15 cellular contexts compared by ENCODE assay signal in genomic region chr17:68310141-68310540, GRCh38. TPM values are rescaled to one million over a fixed set of nuclear protein-coding genes. Genes with fewer than 3 reads are reported as not detected.
A peak's percentile ranks its signal among the peaks of the same experiment; 100 is the strongest.
DNase-seq lines count a peak whose midpoint lies in the region; ATAC-seq lines count a peak whose summit lies in the region.
"Had no signal": no experiment of that assay in that cellular context is flagged by ENCODE, and none has a peak within 500 bp of the region (broad histone marks: within the 10 kb centered on the region; RNA-seq: fewer than 3 reads in every experiment).

No MANE protein-coding gene starts in this region.

- H3K4me3 Mint-ChIP-seq in activated CD4-positive, alpha-beta memory T cell treated with anti-CD3 and anti-CD28 coated beads for 36 hours, result no peak overlapping the region
- H3K4me3 Mint-ChIP-seq in activated naive CD8-positive, alpha-beta T cell treated with anti-CD3 and anti-CD28 coated beads, Interleukin-2, amount 10 ng/mL, durations not matched to agents 7 days and 5 days, result no peak overlapping the region
- H3K4me3 Mint-ChIP-seq: brain had no signal

- H3K36me3 Mint-ChIP-seq in activated CD4-positive, alpha-beta memory T cell treated with anti-CD3 and anti-CD28 coated beads for 36 hours, result peaks cover 6% of the 10 kb centered on the region
- peaks cover 12% of the 10 kb centered on the region for H3K36me3 Mint-ChIP-seq in activated naive CD8-positive, alpha-beta T cell treated with anti-CD3 and anti-CD28 coated beads, Interleukin-2, amount 10 ng/mL, durations not matched to agents 7 days and 5 days

- POLR2A ChIA-PET in activated CD4-positive, alpha-beta memory T cell treated with anti-CD3 and anti-CD28 coated beads for 36 hours (lab: Charles Lee), result interaction anchor here (0.6 to 1.2 kb wide), 2 partner anchors 18 to 26 kb away, joined by 3 read pairs; no protein-coding TSS in a partner anchor
- POLR2A ChIA-PET in activated naive CD8-positive, alpha-beta T cell treated with anti-CD3 and anti-CD28 coated beads, Interleukin-2, amount 10 ng/mL, durations not matched to agents 7 days and 5 days (lab: Charles Lee), result interaction anchor here (0.7 to 1.3 kb wide), 2 partner anchors 8 to 36 kb away, joined by 3 to 4 read pairs; no protein-coding TSS in a partner anchor

- intact Hi-C loops in activated CD4-positive, alpha-beta memory T cell treated with anti-CD3 and anti-CD28 coated beads for 36 hours (cut with micrococcal nuclease), result loop anchor here (5.0 kb wide), 1 partner anchor 37 kb away; no protein-coding TSS in a partner anchor

- DNase-seq in activated naive CD4-positive, alpha-beta T cell treated with Interleukin-2 at 50 U/mL for 16 hours, result peak; percentile 41
- no peak for DNase-seq in activated naive CD4-positive, alpha-beta T cell (lab: John Stamatoyannopoulos, UW)
- DNase-seq in activated CD4-positive, alpha-beta memory T cell treated with anti-CD3 and anti-CD28 coated beads for 36 hours, result peak; percentile 62
- DNase-seq in activated naive CD8-positive, alpha-beta T cell treated with anti-CD3 and anti-CD28 coated beads, Interleukin-2, amount 10 ng/mL, durations not matched to agents 7 days and 5 days, result no peak
- DNase-seq in stimulated activated CD8-positive, alpha-beta memory T cell treated with anti-CD3 and anti-CD28 coated beads, Interleukin-4, amount 100 ng/mL, for 48 hours, result peak; percentile 52
- no peak for DNase-seq in inferior parietal cortex (ENCODE audit: extremely low spot score)
- DNase-seq in T-helper 9 cell, result no peak
- DNase-seq in nucleus accumbens (lab: John Stamatoyannopoulos, UW), result no peak
- DNase-seq: DMS79 treated with DMSO at 0.1 percent for 48 hours, NCI-H1092, NCI-H524, SHP77, transverse colon had no signal

- CTCF ChIA-PET in activated CD4-positive, alpha-beta memory T cell treated with anti-CD3 and anti-CD28 coated beads for 36 hours (lab: Charles Lee), result interaction anchor here (0.9 kb wide), 1 partner anchor 120 kb away, joined by 3 read pairs; no protein-coding TSS in a partner anchor

- no peaks in the 10 kb centered on the region for H3K9me3 Mint-ChIP-seq in activated CD4-positive, alpha-beta memory T cell treated with anti-CD3 and anti-CD28 coated beads for 36 hours
- H3K9me3 Mint-ChIP-seq in activated naive CD8-positive, alpha-beta T cell treated with anti-CD3 and anti-CD28 coated beads, Interleukin-2, amount 10 ng/mL, durations not matched to agents 7 days and 5 days, result no peaks in the 10 kb centered on the region

- H3K27me3 Mint-ChIP-seq in activated CD4-positive, alpha-beta memory T cell treated with anti-CD3 and anti-CD28 coated beads for 36 hours, result no peaks in the 10 kb centered on the region
- no peaks in the 10 kb centered on the region for H3K27me3 Mint-ChIP-seq in activated naive CD8-positive, alpha-beta T cell treated with anti-CD3 and anti-CD28 coated beads, Interleukin-2, amount 10 ng/mL, durations not matched to agents 7 days and 5 days

- H3K27ac Mint-ChIP-seq in activated CD4-positive, alpha-beta memory T cell treated with anti-CD3 and anti-CD28 coated beads for 36 hours, result no peak overlapping the region
- no peak overlapping the region for H3K27ac Mint-ChIP-seq in activated naive CD8-positive, alpha-beta T cell treated with anti-CD3 and anti-CD28 coated beads, Interleukin-2, amount 10 ng/mL, durations not matched to agents 7 days and 5 days
- H3K27ac Mint-ChIP-seq: brain had no signal

- H3K4me1 Mint-ChIP-seq in activated CD4-positive, alpha-beta memory T cell treated with anti-CD3 and anti-CD28 coated beads for 36 hours (ENCODE audit: low read depth), result peaks cover 46% of the 10 kb centered on the region
- peaks cover 32% of the 10 kb centered on the region for H3K4me1 Mint-ChIP-seq in activated naive CD8-positive, alpha-beta T cell treated with anti-CD3 and anti-CD28 coated beads, Interleukin-2, amount 10 ng/mL, durations not matched to agents 7 days and 5 days
- H3K4me1 Mint-ChIP-seq: brain had no signal

- ATAC-seq in activated naive CD8-positive, alpha-beta T cell treated with anti-CD3 and anti-CD28 coated beads, Interleukin-2, amount 10 ng/mL, durations not matched to agents 7 days and 5 days (ENCODE audit: low read depth), result peak; percentile 72

RNA-seq across cellular contexts. Expression of gene ARSG, which starts 18.8 kb away (rescaled TPM):
- total RNA-seq in activated CD4-positive, alpha-beta memory T cell treated with anti-CD3 and anti-CD28 coated beads for 36 hours, result 10 to 100 TPM in 1 of 2 experiments, 1 to 10 TPM in 1; 9.8 to 10.8 TPM
- total RNA-seq in activated naive CD8-positive, alpha-beta T cell treated with anti-CD3 and anti-CD28 coated beads, Interleukin-2, amount 10 ng/mL, durations not matched to agents 7 days and 5 days, result 10 to 100 TPM; 10.4 to 10.9 TPM

RNA-seq across cellular contexts. Expression of gene SLC16A6, which starts 19.2 kb away (rescaled TPM):
- 1 to 10 TPM; 3.5 to 3.6 TPM for total RNA-seq in activated CD4-positive, alpha-beta memory T cell treated with anti-CD3 and anti-CD28 coated beads for 36 hours
- 1 to 10 TPM; 5.8 to 6.5 TPM for total RNA-seq in activated naive CD8-positive, alpha-beta T cell treated with anti-CD3 and anti-CD28 coated beads, Interleukin-2, amount 10 ng/mL, durations not matched to agents 7 days and 5 days
- total RNA-seq: hepatocyte had no signal

Comparison
In these comparisons a context has a peak if more than half of its experiments do, and no peak if none do; other contexts are left out.
1. DNase-seq: peak in activated naive CD4-positive, alpha-beta T cell treated with Interleukin-2 at 50 U/mL for 16 hours (single experiment), activated CD4-positive, alpha-beta memory T cell treated with anti-CD3 and anti-CD28 coated beads for 36 hours (single experiment) and stimulated activated CD8-positive, alpha-beta memory T cell treated with anti-CD3 and anti-CD28 coated beads, Interleukin-4, amount 100 ng/mL, for 48 hours (single experiment); none in activated naive CD4-positive, alpha-beta T cell (0 of 4), activated naive CD8-positive, alpha-beta T cell treated with anti-CD3 and anti-CD28 coated beads, Interleukin-2, amount 10 ng/mL, durations not matched to agents 7 days and 5 days (single experiment), inferior parietal cortex (single experiment), T-helper 9 cell (single experiment) and nucleus accumbens (0 of 56).